12 cellular contexts compared by ENCODE assay signal in genomic region chr11:66845143-66845875, GRCh38. TPM values are rescaled to one million over a fixed set of nuclear protein-coding genes. Genes with fewer than 3 reads are reported as not detected.
DNase-seq lines count a peak whose midpoint lies in the region; ATAC-seq and TF ChIP-seq lines count a peak whose summit lies in the region.
"Had no signal": no experiment of that assay in that cellular context is flagged by ENCODE, and none has a peak within 500 bp of the region (broad histone marks: within the 10 kb centered on the region; RNA-seq: fewer than 3 reads in every experiment).

No MANE protein-coding gene starts in this region.

- DNase-seq in CD14-positive monocyte (ENCODE audit: low spot score) = no peak
- DNase-seq in HFFc6 = no peak
- no peak for DNase-seq in activated naive CD8-positive, alpha-beta T cell treated with anti-CD3 and anti-CD28 coated beads, Interleukin-2, amount 10 ng/mL, durations not matched to agents 7 days and 5 days
- no peak for DNase-seq in nephron progenitor cell
- DNase-seq in globus pallidus (ENCODE audit: low spot score) = no peak
- no peak for DNase-seq in NK-92 treated with Interleukin-12 subunit alpha and Interleukin-12 subunit beta, amount 100 ng/mL, for 24 hours (lab: John Stamatoyannopoulos, UW)
- no peak for DNase-seq in CD1c-positive myeloid dendritic cell (ENCODE audit: extremely low spot score)
- DNase-seq: COR-L47, KG1, NCI-H2081 treated with DMSO at 0.1 percent for 48 hours had no signal

- H3K27ac Mint-ChIP-seq in CD14-positive monocyte (peak overlapping the region in 4 of 7 donors; percentile 0 to 66 (median 36)), HFFc6 (no peak overlapping the region), nephron progenitor cell (peak overlapping the region; percentile 69)
- peak overlapping the region; percentile 30 for H3K27ac Mint-ChIP-seq in activated naive CD8-positive, alpha-beta T cell treated with anti-CD3 and anti-CD28 coated beads, Interleukin-2, amount 10 ng/mL, durations not matched to agents 7 days and 5 days
- H3K27ac Mint-ChIP-seq: T-helper 17 cell had no signal

- intact Hi-C loops in CD14-positive monocyte (cut with micrococcal nuclease) = loop anchor here (10.0 kb wide), 2 partner anchors 431 to 549 kb away; partner anchors contain the start of gene RAD9A (in 1 of the 2)

- H3K36me3 Mint-ChIP-seq in CD14-positive monocyte (peaks cover 26 to 40% of the 10 kb centered on the region in 2 donors), HFFc6 (ENCODE audit: low read depth) (peaks cover 22% of the 10 kb centered on the region), nephron progenitor cell (ENCODE audit: low read depth) (peaks cover 6% of the 10 kb centered on the region)
- H3K36me3 Mint-ChIP-seq in activated naive CD8-positive, alpha-beta T cell treated with anti-CD3 and anti-CD28 coated beads, Interleukin-2, amount 10 ng/mL, durations not matched to agents 7 days and 5 days = peaks cover 11% of the 10 kb centered on the region

- no peak for ATAC-seq in activated naive CD8-positive, alpha-beta T cell treated with anti-CD3 and anti-CD28 coated beads, Interleukin-2, amount 10 ng/mL, durations not matched to agents 7 days and 5 days (ENCODE audit: low read depth)
- ATAC-seq in GM19023 (IDR thresholded peaks at IDR 0.05; ENCODE audit: unreplicated experiment) = no peak
- ATAC-seq: T-helper 17 cell had no signal

- H3K4me1 Mint-ChIP-seq in CD14-positive monocyte (peaks cover 33% of the 10 kb centered on the region), HFFc6 (ENCODE audit: low read depth) (peaks cover 45% of the 10 kb centered on the region), nephron progenitor cell (peaks cover 30% of the 10 kb centered on the region)
- peaks cover 31% of the 10 kb centered on the region for H3K4me1 Mint-ChIP-seq in activated naive CD8-positive, alpha-beta T cell treated with anti-CD3 and anti-CD28 coated beads, Interleukin-2, amount 10 ng/mL, durations not matched to agents 7 days and 5 days

- H3K9me3 Mint-ChIP-seq in CD14-positive monocyte (no peaks in the 10 kb centered on the region), HFFc6 (no peaks in the 10 kb centered on the region), nephron progenitor cell (no peaks in the 10 kb centered on the region)
- H3K9me3 Mint-ChIP-seq in activated naive CD8-positive, alpha-beta T cell treated with anti-CD3 and anti-CD28 coated beads, Interleukin-2, amount 10 ng/mL, durations not matched to agents 7 days and 5 days = no peaks in the 10 kb centered on the region

- TF ChIP-seq CTCF in CD14-positive monocyte (IDR thresholded peaks at IDR 0.05) (no peak), HFFc6 (IDR thresholded peaks at IDR 0.05) (no peak), nephron progenitor cell (IDR thresholded peaks at IDR 0.05) (no peak)

- H3K4me3 Mint-ChIP-seq in CD14-positive monocyte (no peak overlapping the region), HFFc6 (peak overlapping the region; percentile 5; the same call in 1 of the 2 replicates), nephron progenitor cell (peak overlapping the region; percentile 94)
- H3K4me3 Mint-ChIP-seq in activated naive CD8-positive, alpha-beta T cell treated with anti-CD3 and anti-CD28 coated beads, Interleukin-2, amount 10 ng/mL, durations not matched to agents 7 days and 5 days = peak overlapping the region; percentile 98

- H3K27me3 Mint-ChIP-seq in CD14-positive monocyte (ENCODE audit: low read depth in 3 of 3) = no peaks in the 10 kb centered on the region
- peaks cover 5% of the 10 kb centered on the region for H3K27me3 Mint-ChIP-seq in HFFc6 (ENCODE audit: insufficient read depth)
- no peaks in the 10 kb centered on the region for H3K27me3 Mint-ChIP-seq in activated naive CD8-positive, alpha-beta T cell treated with anti-CD3 and anti-CD28 coated beads, Interleukin-2, amount 10 ng/mL, durations not matched to agents 7 days and 5 days
- H3K27me3 Mint-ChIP-seq in nephron progenitor cell (ENCODE audit: low read depth, poor library complexity) = no peaks in the 10 kb centered on the region
- H3K27me3 Mint-ChIP-seq: T-helper 17 cell had no signal

- POLR2A ChIA-PET in activated naive CD8-positive, alpha-beta T cell treated with anti-CD3 and anti-CD28 coated beads, Interleukin-2, amount 10 ng/mL, durations not matched to agents 7 days and 5 days (lab: Charles Lee) = interaction anchor here (0.8 to 4.4 kb wide), 3 partner anchors 9 to 583 kb away, joined by 3 to 90 read pairs (median 6); no protein-coding TSS in a partner anchor

RNA-seq across cellular contexts. Expression of gene RCE1, which starts 2.1 kb away (rescaled TPM):
- 10 to 100 TPM; 20.3 to 22.8 TPM for polyA plus RNA-seq in CD14-positive monocyte
- 10 to 100 TPM; 13.7 to 18.5 (median 16.3) TPM for total RNA-seq in HFFc6 (2021; fragmentation: NEBNext Ultra II Directional; extraction: Animal tissue kit (Norgen Biotek cat#: 25700))
- total RNA-seq in activated naive CD8-positive, alpha-beta T cell treated with anti-CD3 and anti-CD28 coated beads, Interleukin-2, amount 10 ng/mL, durations not matched to agents 7 days and 5 days = 10 to 100 TPM; 23.0 to 27.2 TPM

RNA-seq across cellular contexts. Expression of gene LRFN4, which starts 11.6 kb away (rescaled TPM):
- polyA plus RNA-seq in CD14-positive monocyte = 1 to 10 TPM; 1.0 to 1.7 TPM
- total RNA-seq in HFFc6 (2021; fragmentation: NEBNext Ultra II Directional; extraction: Animal tissue kit (Norgen Biotek cat#: 25700)) = 10 to 100 TPM; 30.3 to 43.4 (median 34.6) TPM
- 10 to 100 TPM; 16.4 to 17.0 TPM for total RNA-seq in activated naive CD8-positive, alpha-beta T cell treated with anti-CD3 and anti-CD28 coated beads, Interleukin-2, amount 10 ng/mL, durations not matched to agents 7 days and 5 days

Comparison
In these comparisons a context has a peak if more than half of its experiments do, and no peak if none do; other contexts are left out.
1. H3K4me3 Mint-ChIP-seq: peak in HFFc6 (single experiment), activated naive CD8-positive, alpha-beta T cell treated with anti-CD3 and anti-CD28 coated beads, Interleukin-2, amount 10 ng/mL, durations not matched to agents 7 days and 5 days (single experiment) and nephron progenitor cell (single experiment); none in CD14-positive monocyte (0 of 2).